ENCODE assay signal across 11 cellular contexts in the genomic region with DNA sequence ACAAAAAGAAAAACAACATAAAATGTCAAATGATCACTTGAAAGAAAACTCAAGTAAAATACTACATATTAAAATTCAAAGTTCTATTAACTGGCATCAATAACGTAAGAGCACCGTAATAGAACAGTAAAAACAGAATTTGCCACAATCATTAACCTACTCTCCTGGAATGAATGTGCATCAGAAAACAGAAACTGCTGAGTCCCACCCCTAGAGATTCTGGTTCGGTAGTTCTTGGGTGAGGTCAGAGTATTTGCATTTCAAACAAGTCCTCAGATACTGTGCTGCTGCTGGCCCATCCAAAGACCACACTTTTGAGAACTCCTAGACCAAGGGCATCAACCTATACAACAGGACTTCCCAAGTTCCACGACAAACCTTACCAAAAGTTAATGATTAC. TPM values are rescaled to one million over a fixed set of nuclear protein-coding genes. Genes with fewer than 3 reads are reported as not detected.
DNase-seq lines count a peak whose midpoint lies in the region; ATAC-seq, FAIRE-seq and TF ChIP-seq lines count a peak whose summit lies in the region.
"Had no signal": no experiment of that assay in that cellular context is flagged by ENCODE, and none has a peak within 500 bp of the region (broad histone marks: within the 10 kb centered on the region; RNA-seq: fewer than 3 reads in every experiment).

No MANE protein-coding gene starts in this region.

- no peak for TF ChIP-seq POLR2A in HepG2 (IDR thresholded peaks at IDR 0.05; ENCODE audit: insufficient read depth in 1 of 2, low read depth in 2 of 2, low read length in 2 of 2)

- no peak for DNase-seq in HepG2 (ENCODE audit: low spot score)
- no peak for DNase-seq in stimulated activated naive B cell treated with anti-CD40 and anti-IgM and Interleukin-4, amounts not matched to agents 10 μg/mL and 1 μg/mL and 100 μg/mL, for 72 hours
- no peak for DNase-seq in NCI-H345 (lab: John Stamatoyannopoulos, UW)
- no peak for DNase-seq in activated naive CD4-positive, alpha-beta T cell treated with anti-CD3 and anti-CD28 coated beads, Interleukin-2, amount 10 ng/mL, durations not matched to agents 7 days and 5 days
- DNase-seq: kidney, SJCRH30 had no signal

- intact Hi-C loops in HepG2 (cut with micrococcal nuclease; ENCODE audit: unreplicated experiment) = no loop called here

- H3K36me3 ChIP-seq in liver (ENCODE audit: control insufficient read depth in 4 of 4, insufficient read depth in 3 of 4, low read depth in 1 of 4, low read length in 3 of 4) (peaks cover 0 to 28% (median 12%) of the 10 kb centered on the region in 4 donors), HepG2 (replicated peaks in 1 of 2; ENCODE audit: control insufficient read depth in 1 of 2, insufficient read depth in 2 of 2, low read length in 2 of 2) (peaks cover 15 to 66% of the 10 kb centered on the region in 2 experiments)

- FAIRE-seq in HepG2 (lab: Jason Lieb, UNC) = no peak
- FAIRE-seq: kidney had no signal

- H3K4me1 ChIP-seq in liver (ENCODE audit: control insufficient read depth in 4 of 4, insufficient read depth in 4 of 4, low read length in 3 of 4) (peaks cover 1 to 34% (median 21%) of the 10 kb centered on the region in 4 donors), HepG2 (ENCODE audit: insufficient read depth, low read length) (peaks cover 49% of the 10 kb centered on the region)
- H3K4me1 ChIP-seq: SJCRH30 had no signal

- peak in 1 of 2 donors; percentile 40 for TF ChIP-seq RAD21 in liver (IDR thresholded peaks at IDR 0.05)
- no peak for TF ChIP-seq RAD21 in HepG2 (CRISPR knock-in tag; IDR thresholded peaks at IDR 0.05)

- H3K4me3 Mint-ChIP-seq in stimulated activated naive B cell treated with anti-CD40 and anti-IgM and Interleukin-4, amounts not matched to agents 10 μg/mL and 1 μg/mL and 100 μg/mL, for 72 hours = no peak overlapping the region
- H3K4me3 Mint-ChIP-seq in activated naive CD4-positive, alpha-beta T cell treated with anti-CD3 and anti-CD28 coated beads, Interleukin-2, amount 10 ng/mL, durations not matched to agents 7 days and 5 days = no peak overlapping the region
- H3K4me3 Mint-ChIP-seq: brain had no signal

- no peaks in the 10 kb centered on the region for H3K27me3 Mint-ChIP-seq in stimulated activated naive B cell treated with anti-CD40 and anti-IgM and Interleukin-4, amounts not matched to agents 10 μg/mL and 1 μg/mL and 100 μg/mL, for 72 hours
- H3K27me3 Mint-ChIP-seq in activated naive CD4-positive, alpha-beta T cell treated with anti-CD3 and anti-CD28 coated beads, Interleukin-2, amount 10 ng/mL, durations not matched to agents 7 days and 5 days = no peaks in the 10 kb centered on the region
- H3K27me3 Mint-ChIP-seq: brain had no signal

- no peak for TF ChIP-seq CTCF in liver (IDR thresholded peaks at IDR 0.05; ENCODE audit: low read depth, low read length, missing input control)
- no peak for TF ChIP-seq CTCF in HepG2 (CRISPR knock-in tag; IDR thresholded peaks at IDR 0.05)

- WGBS in liver = 26% methylated on average over 4 of the region's 4 CpGs
- WGBS in HepG2 (ENCODE audit: low lambda C conversion rate) = 80% methylated on average over 4 of the region's 4 CpGs

- no peak overlapping the region for H2AFZ ChIP-seq in HepG2 (ENCODE audit: low read length)

- peaks cover 41 to 47% of the 10 kb centered on the region in 2 donors for H3K36me3 Mint-ChIP-seq in stimulated activated naive B cell treated with anti-CD40 and anti-IgM and Interleukin-4, amounts not matched to agents 10 μg/mL and 1 μg/mL and 100 μg/mL, for 72 hours
- H3K36me3 Mint-ChIP-seq in activated naive CD4-positive, alpha-beta T cell treated with anti-CD3 and anti-CD28 coated beads, Interleukin-2, amount 10 ng/mL, durations not matched to agents 7 days and 5 days = peaks cover 53% of the 10 kb centered on the region

- H3K9me3 Mint-ChIP-seq in stimulated activated naive B cell treated with anti-CD40 and anti-IgM and Interleukin-4, amounts not matched to agents 10 μg/mL and 1 μg/mL and 100 μg/mL, for 72 hours = no peaks in the 10 kb centered on the region
- no peaks in the 10 kb centered on the region for H3K9me3 Mint-ChIP-seq in activated naive CD4-positive, alpha-beta T cell treated with anti-CD3 and anti-CD28 coated beads, Interleukin-2, amount 10 ng/mL, durations not matched to agents 7 days and 5 days
- H3K9me3 Mint-ChIP-seq: brain had no signal

- no peak overlapping the region for H3K27ac Mint-ChIP-seq in stimulated activated naive B cell treated with anti-CD40 and anti-IgM and Interleukin-4, amounts not matched to agents 10 μg/mL and 1 μg/mL and 100 μg/mL, for 72 hours
- no peak overlapping the region for H3K27ac Mint-ChIP-seq in activated naive CD4-positive, alpha-beta T cell treated with anti-CD3 and anti-CD28 coated beads, Interleukin-2, amount 10 ng/mL, durations not matched to agents 7 days and 5 days

- peaks cover 2% of the 10 kb centered on the region for H3K79me2 ChIP-seq in HepG2 (ENCODE audit: insufficient read depth, low read length)

- in situ Hi-C loops in HepG2 (cut with HindIII; ENCODE audit: extremely low pct_ligation_motif_present, low pct_unique_long_range_greater_than_20kb) = no loop called here

- CTCF ChIA-PET in HepG2 (lab: Yijun Ruan, JAX; ENCODE audit: low intra/inter-chr PET ratio, low total read pairs) = no interaction called here
- CTCF ChIA-PET in activated naive CD4-positive, alpha-beta T cell treated with anti-CD3 and anti-CD28 coated beads, Interleukin-2, amount 10 ng/mL, durations not matched to agents 7 days and 5 days (lab: Charles Lee) = no interaction called here

- POLR2A ChIA-PET in HepG2 (lab: Yijun Ruan, JAX) = no interaction called here

- no peak overlapping the region for H3K4me3 ChIP-seq in liver (ENCODE audit: low read depth in 1 of 3, low read length in 3 of 3)
- no peak overlapping the region for H3K4me3 ChIP-seq in HepG2 (replicated peaks in 1 of 3; ENCODE audit: insufficient read depth in 1 of 3, low read depth in 2 of 3, low read length in 3 of 3)
- H3K4me3 ChIP-seq: SJCRH30 had no signal

- H3K27ac ChIP-seq in liver (ENCODE audit: low read depth in 1 of 2, low read length in 2 of 2) = peak overlapping the region; percentile 27 to 45
- no peak overlapping the region for H3K27ac ChIP-seq in HepG2 (ENCODE audit: extremely low read length, insufficient read depth, low read length)
- H3K27ac ChIP-seq: SJCRH30 had no signal

- no peak overlapping the region for H3K4me2 ChIP-seq in HepG2 (ENCODE audit: low read depth, low read length)

- no peak; the same call in 1 of the 3 replicates for ATAC-seq in HepG2
- peak; percentile 91 for ATAC-seq in GM21717 (IDR thresholded peaks at IDR 0.05; ENCODE audit: unreplicated experiment)
- peak; percentile 96 for ATAC-seq in HG03342 (IDR thresholded peaks at IDR 0.05; ENCODE audit: unreplicated experiment)
- peak; percentile 65 to 87 for ATAC-seq in stimulated activated naive B cell treated with anti-CD40 and anti-IgM and Interleukin-4, amounts not matched to agents 10 μg/mL and 1 μg/mL and 100 μg/mL, for 72 hours (replicated peaks)
- ATAC-seq in GM18519 (IDR thresholded peaks at IDR 0.05; ENCODE audit: low FRiP score, unreplicated experiment) = no peak

- no peak overlapping the region for H3K9ac ChIP-seq in liver (ENCODE audit: low read depth in 1 of 2, low read length in 2 of 2)
- no peak overlapping the region for H3K9ac ChIP-seq in HepG2 (ENCODE audit: insufficient read depth, low read depth, low read length)

- H3K4me1 Mint-ChIP-seq in stimulated activated naive B cell treated with anti-CD40 and anti-IgM and Interleukin-4, amounts not matched to agents 10 μg/mL and 1 μg/mL and 100 μg/mL, for 72 hours = peaks cover 9 to 10% of the 10 kb centered on the region in 2 donors
- H3K4me1 Mint-ChIP-seq in activated naive CD4-positive, alpha-beta T cell treated with anti-CD3 and anti-CD28 coated beads, Interleukin-2, amount 10 ng/mL, durations not matched to agents 7 days and 5 days = no peaks in the 10 kb centered on the region
- H3K4me1 Mint-ChIP-seq: brain had no signal

- H3K27me3 ChIP-seq in liver (ENCODE audit: control insufficient read depth in 4 of 4, insufficient read depth in 4 of 4, low read length in 3 of 4) = no peaks in the 10 kb centered on the region
- H3K27me3 ChIP-seq in HepG2 (ENCODE audit: control insufficient read depth in 1 of 2, insufficient read depth in 2 of 2, low read length in 2 of 2) = no peaks in the 10 kb centered on the region
- H3K27me3 ChIP-seq: SJCRH30 had no signal

- 0 out of 2 replicates have a peak, but pooled peaks cover 5% of the 10 kb centered on the region for H4K20me1 ChIP-seq in HepG2 (ENCODE audit: insufficient read depth, low read length)

- TF ChIP-seq EP300 in HepG2 (IDR thresholded peaks at IDR 0.05; ENCODE audit: low read depth in 2 of 2, low read length in 2 of 2) = no peak
- TF ChIP-seq EP300 in HepG2 (CRISPR knock-in tag; IDR thresholded peaks at IDR 0.05; ENCODE audit: borderline replicate concordance) = no peak

- no TSS peak for BruUV-seq in HepG2 (replicated peaks; lab: Mats Ljungman, UMichigan)

- no peaks in the 10 kb centered on the region for H3K9me3 ChIP-seq in liver (ENCODE audit: control insufficient read depth in 4 of 4, low read length in 3 of 4)
- H3K9me3 ChIP-seq in HepG2 (ENCODE audit: low read length) = no peaks in the 10 kb centered on the region
- H3K9me3 ChIP-seq: SJCRH30 had no signal

RNA-seq across cellular contexts. Expression of a gene that starts 23.5 kb away (rescaled TPM):
- 10 to 100 TPM; 18.4 to 42.8 TPM for total RNA-seq in liver
- polyA plus RNA-seq in liver = 10 to 100 TPM; 26.0 to 57.4 TPM
- 17.0 and 40.7 TPM in 2 replicates for total RNA-seq in HepG2 (2016; rRNA removed; fragmentation: Illumina TruSeq; extraction: Trizol)
- total RNA-seq in HepG2 (2016; cell fraction: cytosol; rRNA removed; fragmentation: Illumina TruSeq; extraction: Trizol; ENCODE audit: low read depth) = 23.7 and 24.5 TPM in 2 replicates
- total RNA-seq in HepG2 (2016; cell fraction: insoluble cytoplasmic fraction; rRNA removed; fragmentation: Illumina TruSeq; extraction: Trizol) = 17.3 and 36.3 TPM in 2 replicates
- 17.7 and 19.6 TPM in 2 replicates for total RNA-seq in HepG2 (2016; cell fraction: membrane; rRNA removed; fragmentation: Illumina TruSeq; extraction: Trizol)
- 30.0 and 32.6 TPM in 2 replicates for total RNA-seq in HepG2 (2016; cell fraction: nucleus; rRNA removed; fragmentation: Illumina TruSeq; extraction: Trizol)
- 28.1 and 30.1 TPM in 2 replicates for polyA plus RNA-seq in HepG2 (2011; rRNA removed)
- polyA plus RNA-seq in HepG2 (2011; cell fraction: cytosol; rRNA removed) = 12.4 and 18.9 TPM in 2 replicates
- polyA plus RNA-seq in HepG2 (2011; cell fraction: nucleus; rRNA removed) = 12.4 and 19.6 TPM in 2 replicates
- 34.7 and 41.5 TPM in 2 replicates for polyA plus RNA-seq in HepG2 (2012)
- 4.7 and 4.8 TPM in 2 replicates for polyA plus RNA-seq in HepG2 (2016; cell fraction: cytosol; fragmentation: Illumina TruSeq; extraction: Trizol; ENCODE audit: low read depth)
- polyA plus RNA-seq in HepG2 (2016; cell fraction: insoluble cytoplasmic fraction; fragmentation: Illumina TruSeq; extraction: Trizol; ENCODE audit: low read depth) = 82.4 and 83.3 TPM in 2 replicates
- 12.6 and 14.2 TPM in 2 replicates for polyA plus RNA-seq in HepG2 (2016; cell fraction: membrane; fragmentation: Illumina TruSeq; extraction: Trizol; ENCODE audit: low read depth)
- polyA plus RNA-seq in HepG2 (2016; cell fraction: nucleus; fragmentation: Illumina TruSeq; extraction: Trizol; ENCODE audit: insufficient read depth, low read depth) = 48.7 and 48.8 TPM in 2 replicates
- 19.2 and 28.5 TPM in 2 replicates for polyA minus RNA-seq in HepG2 (2011; rRNA and poly(A)+ RNA removed; ENCODE audit: low replicate concordance)
- polyA minus RNA-seq in HepG2 (2011; cell fraction: cytosol; rRNA and poly(A)+ RNA removed) = 16.3 and 22.9 TPM in 2 replicates
- 58.1 and 64.4 TPM in 2 replicates for polyA minus RNA-seq in HepG2 (2011; cell fraction: nucleus; rRNA and poly(A)+ RNA removed)

Comparison
In these comparisons a context has a peak if more than half of its experiments do, and no peak if none do; other contexts are left out.
1. ATAC-seq: peak in GM21717 (single experiment), HG03342 (single experiment) and stimulated activated naive B cell treated with anti-CD40 and anti-IgM and Interleukin-4, amounts not matched to agents 10 μg/mL and 1 μg/mL and 100 μg/mL, for 72 hours (2 of 2); none in HepG2 (single experiment) and GM18519 (single experiment).